Comparison of ENCODE assay signal across 10 cellular contexts in genomic region chr2:65370387-65371093, GRCh38.
DNase-seq lines count a peak whose midpoint lies in the region; ATAC-seq, FAIRE-seq and TF ChIP-seq lines count a peak whose summit lies in the region.
"Had no signal": no experiment of that assay in that cellular context is flagged by ENCODE, and none has a peak within 500 bp of the region (broad histone marks: within the 10 kb centered on the region; RNA-seq: fewer than 3 reads in every experiment).

No MANE protein-coding gene starts in this region.

- intact Hi-C loops in sciatic nerve (cut with DNase I): no loop called here

- TF ChIP-seq CTCF in WTC11 (IDR thresholded peaks at IDR 0.05): no peak

- H3K9me3 Mint-ChIP-seq in WTC11: no peaks in the 10 kb centered on the region
- H3K9me3 Mint-ChIP-seq: dendritic cell treated with granulocyte-macrophage colony-stimulating factor and Interleukin-4, amounts not matched to agents 40 ng/mL and 50 ng/mL, for 4 days had no signal

- H3K27ac ChIP-seq in caudate nucleus (ENCODE audit: low read depth, low read length): no peak overlapping the region

- POLR2A ChIA-PET in WTC11 (lab: Charles Lee): no interaction called here

- peak; percentile 45 for FAIRE-seq in GM19239 (lab: Jason Lieb, UNC)

- ATAC-seq in HG03175 (IDR thresholded peaks at IDR 0.05; ENCODE audit: unreplicated experiment) (peak; percentile 62), WTC11 (no peak), sciatic nerve (peak; percentile 85), HG02571 (IDR thresholded peaks at IDR 0.05; ENCODE audit: unreplicated experiment) (no peak)
- no peak for ATAC-seq in stimulated activated naive CD8-positive, alpha-beta T cell treated with anti-CD3 and anti-CD28 coated beads, Interleukin-15, Interleukin-2, amounts not matched to agents 100 U/mL and 50 U/mL, for 24 hours

- no peaks in the 10 kb centered on the region for H3K27me3 Mint-ChIP-seq in WTC11 (ENCODE audit: low read depth)
- H3K27me3 Mint-ChIP-seq: dendritic cell treated with granulocyte-macrophage colony-stimulating factor and Interleukin-4, amounts not matched to agents 40 ng/mL and 50 ng/mL, for 4 days had no signal

- CTCF ChIA-PET in WTC11 (lab: Charles Lee): interaction anchor here (1.1 to 1.5 kb wide), 2 partner anchors 11 to 17 kb away, joined by 4 to 5 read pairs; no protein-coding TSS in a partner anchor

- 0 out of 2 replicates have a peak overlapping the region, but pooled peaks have one; percentile 22 for H3K27ac Mint-ChIP-seq in WTC11
- H3K27ac Mint-ChIP-seq: dendritic cell treated with granulocyte-macrophage colony-stimulating factor and Interleukin-4, amounts not matched to agents 40 ng/mL and 50 ng/mL, for 4 days had no signal

- no peak overlapping the region for H3K4me3 Mint-ChIP-seq in WTC11
- H3K4me3 Mint-ChIP-seq: dendritic cell treated with granulocyte-macrophage colony-stimulating factor and Interleukin-4, amounts not matched to agents 40 ng/mL and 50 ng/mL, for 4 days had no signal

- no peak for DNase-seq in GM19239 (ENCODE audit: insufficient read length, low spot score)
- DNase-seq in WTC11 (ENCODE audit: low spot score): no peak
- DNase-seq in sciatic nerve (ENCODE audit: low spot score): no peak
- no peak for DNase-seq in caudate nucleus (lab: John Stamatoyannopoulos, UW)
- no peak for DNase-seq in stimulated activated naive CD8-positive, alpha-beta T cell treated with anti-CD3 and anti-CD28 coated beads, Interleukin-15, Interleukin-2, amounts not matched to agents 100 U/mL and 50 U/mL, for 24 hours
- DNase-seq in NCI-H82 (lab: John Stamatoyannopoulos, UW): no peak
- DNase-seq: activated CD4-positive, alpha-beta T cell treated with anti-CD3 and anti-CD28 coated beads for 4 hours had no signal

- H3K4me1 Mint-ChIP-seq in WTC11: peaks cover 67% of the 10 kb centered on the region

- no peaks in the 10 kb centered on the region for H3K36me3 Mint-ChIP-seq in WTC11

TF ChIP-seq in WTC11, 78 proteins besides CTCF, POLR2A, EP300 and RAD21:
- TF ChIP-seq GABPB1 (CRISPR knock-in tag; IDR thresholded peaks at IDR 0.05) (peak; percentile 59; the same call in 1 of the 2 replicates), ZNF532 (CRISPR knock-in tag; IDR thresholded peaks at IDR 0.05; ENCODE audit: borderline replicate concordance) (no peak), IRF1 (CRISPR knock-in tag; IDR thresholded peaks at IDR 0.05) (no peak), ZNF423 (CRISPR knock-in tag; IDR thresholded peaks at IDR 0.05) (no peak), ZNF317 (CRISPR knock-in tag; IDR thresholded peaks at IDR 0.05; ENCODE audit: borderline replicate concordance, low read depth) (no peak), ZNF219 (CRISPR knock-in tag; IDR thresholded peaks at IDR 0.05; ENCODE audit: borderline replicate concordance) (no peak)

Comparison
In these comparisons a context has a peak if more than half of its experiments do, and no peak if none do; other contexts are left out.
1. ATAC-seq: peak in HG03175 (single experiment) and sciatic nerve (single experiment); none in WTC11 (single experiment), stimulated activated naive CD8-positive, alpha-beta T cell treated with anti-CD3 and anti-CD28 coated beads, Interleukin-15, Interleukin-2, amounts not matched to agents 100 U/mL and 50 U/mL, for 24 hours (single experiment) and HG02571 (single experiment).